9 cellular contexts compared by ENCODE assay signal in genomic region chr18:27184115-27185024, GRCh38. TPM values are rescaled to one million over a fixed set of nuclear protein-coding genes. Genes with fewer than 3 reads are reported as not detected.
DNase-seq lines count a peak whose midpoint lies in the region; ATAC-seq and TF ChIP-seq lines count a peak whose summit lies in the region.
"Had no signal": no experiment of that assay in that cellular context is flagged by ENCODE, and none has a peak within 500 bp of the region (broad histone marks: within the 10 kb centered on the region; RNA-seq: fewer than 3 reads in every experiment).

No MANE protein-coding gene starts in this region.

- H3K36me3 ChIP-seq in SK-N-SH (replicated peaks in 1 of 2; ENCODE audit: control insufficient read depth in 1 of 2, insufficient read depth in 2 of 2, low read length in 1 of 2) (no peaks in the 10 kb centered on the region), muscle layer of colon (ENCODE audit: insufficient read depth, low read length) (no peaks in the 10 kb centered on the region), colonic mucosa (no peaks in the 10 kb centered on the region)

- H4K20me1 ChIP-seq in SK-N-SH (ENCODE audit: insufficient read depth) = no peaks in the 10 kb centered on the region

- H3K4me1 ChIP-seq in SK-N-SH (ENCODE audit: control insufficient read depth in 1 of 2, insufficient read depth in 2 of 2, low read depth in 1 of 2, low read length in 1 of 2) = peaks cover 0 to 4% of the 10 kb centered on the region in 2 experiments; a peak in 1 of 4 replicates
- peaks cover 5% of the 10 kb centered on the region for H3K4me1 ChIP-seq in muscle layer of colon (ENCODE audit: insufficient read depth, low read length)
- no peaks in the 10 kb centered on the region for H3K4me1 ChIP-seq in colonic mucosa

- H3K9ac ChIP-seq in SK-N-SH (no peak overlapping the region), muscle layer of colon (ENCODE audit: low read length) (no peak overlapping the region), colonic mucosa (ENCODE audit: low read depth in 2 of 2, low read length in 2 of 2) (no peak overlapping the region)

- no peaks in the 10 kb centered on the region for H3K79me2 ChIP-seq in SK-N-SH (ENCODE audit: insufficient read depth)

- intact Hi-C loops in colonic mucosa (cut with DNase I) = no loop called here

- CTCF ChIA-PET in SK-N-SH (lab: Yijun Ruan, JAX) = interaction anchor here (0.8 to 1.6 kb wide), 3 partner anchors 17 to 371 kb away, joined by 3 to 4 read pairs (median 3); no protein-coding TSS in a partner anchor

- TF ChIP-seq RAD21 in SK-N-SH (IDR thresholded peaks at IDR 0.05; ENCODE audit: low read length) = no peak

- no peaks in the 10 kb centered on the region for H3K9me2 ChIP-seq in SK-N-SH

- H2AFZ ChIP-seq in SK-N-SH (ENCODE audit: low read depth) = no peak overlapping the region

- no peaks in the 10 kb centered on the region for H3K9me3 ChIP-seq in SK-N-SH
- H3K9me3 ChIP-seq in muscle layer of colon (ENCODE audit: low read length) = no peaks in the 10 kb centered on the region
- H3K9me3 ChIP-seq in colonic mucosa = no peaks in the 10 kb centered on the region

- TF ChIP-seq CTCF in SK-N-SH (IDR thresholded peaks at IDR 0.05) (no peak), epithelial cell of esophagus (IDR thresholded peaks at IDR 0.05; ENCODE audit: insufficient read depth, low read depth, low read length, missing control alignments) (no peak), colonic mucosa (IDR thresholded peaks at IDR 0.05) (no peak)

- H3K27ac ChIP-seq in SK-N-SH (ENCODE audit: low read depth in 2 of 2, low read length in 1 of 2) (no peak overlapping the region), muscle layer of colon (ENCODE audit: low read depth, low read length) (no peak overlapping the region), colonic mucosa (no peak overlapping the region)

- H3K4me3 ChIP-seq in SK-N-SH (ENCODE audit: low read depth in 2 of 2, low read length in 1 of 2) (peak overlapping the region in 1 of 2 experiments; percentile 39; a peak in 1 of 4 replicates), epithelial cell of esophagus (ENCODE audit: low read length) (peak overlapping the region; percentile 51), muscle layer of colon (ENCODE audit: low read depth in 1 of 2, low read length in 2 of 2) (peak overlapping the region; percentile 9 to 29), colonic mucosa (no peak overlapping the region)

- DNase-seq in SK-N-SH (peak; percentile 43), epithelial cell of esophagus (ENCODE audit: low read depth) (no peak), NCI-H1436 treated with DMSO at 0.1 percent for 48 hours (lab: John Stamatoyannopoulos, UW) (no peak), colonic mucosa (no peak)
- DNase-seq in activated T-cell treated with anti-CD3 and anti-CD28 coated beads, Interleukin-2, amount 50 U/mL, for 48 hours = no peak
- DNase-seq: NCI-H2029 had no signal

- TF ChIP-seq EP300 in SK-N-SH (IDR thresholded peaks at IDR 0.05; ENCODE audit: borderline replicate concordance in 1 of 2, low read depth in 1 of 2, low read length in 1 of 2) = no peak

- H3K27me3 ChIP-seq in SK-N-SH (ENCODE audit: insufficient read depth) = peaks cover 23% of the 10 kb centered on the region; the same call in 1 of the 2 replicates
- peaks cover 10 to 13% of the 10 kb centered on the region in 2 donors for H3K27me3 ChIP-seq in muscle layer of colon (ENCODE audit: control insufficient read depth in 1 of 2, insufficient read depth in 2 of 2, low read length in 2 of 2)
- H3K27me3 ChIP-seq in colonic mucosa = peaks cover 14% of the 10 kb centered on the region

- no peak for ATAC-seq in SK-N-SH treated with all-trans-retinoic acid at 6 μM for 48 hours
- no peak for ATAC-seq in HG03342 (IDR thresholded peaks at IDR 0.05; ENCODE audit: unreplicated experiment)

- POLR2A ChIA-PET in SK-N-SH (lab: Yijun Ruan, JAX) = interaction anchor here (0.5 to 0.6 kb wide), 2 partner anchors 44 to 289 kb away, joined by 3 to 6 read pairs; no protein-coding TSS in a partner anchor

- no peak overlapping the region for H3K4me2 ChIP-seq in SK-N-SH

- 24% methylated on average over 23 of the region's 33 CpGs for WGBS in SK-N-SH (ENCODE audit: low lambda C conversion rate)

- H3F3A ChIP-seq in SK-N-SH (replicated peaks; ENCODE audit: insufficient read depth) = no peaks in the 10 kb centered on the region

TF ChIP-seq in SK-N-SH, 30 proteins besides CTCF, POLR2A, EP300 and RAD21 (continues in another document):
- TF ChIP-seq POLR2AphosphoS5 (IDR thresholded peaks at IDR 0.05; ENCODE audit: low read depth, low read length) (no peak), MXI1 (IDR thresholded peaks at IDR 0.05; ENCODE audit: low read depth, low read length) (no peak), REST (IDR thresholded peaks at IDR 0.05; ENCODE audit: low read depth, low read length) (no peak), RFX5 (IDR thresholded peaks at IDR 0.05; ENCODE audit: low read length) (no peak), ELF1 (IDR thresholded peaks at IDR 0.05) (no peak), SIN3A (IDR thresholded peaks at IDR 0.05; ENCODE audit: borderline replicate concordance, low read depth, low read length) (no peak)

TF ChIP-seq in SK-N-SH treated with all-trans-retinoic acid at 6 μM for 48 hours, 23 proteins besides CTCF, POLR2A, EP300 and RAD21:
- TF ChIP-seq BACH2 (CRISPR knock-in tag; IDR thresholded peaks at IDR 0.05; ENCODE audit: borderline replicate concordance) = no peak
- TF ChIP-seq ZNF8 (CRISPR knock-in tag; IDR thresholded peaks at IDR 0.05) = no peak
- no peak for TF ChIP-seq POU6F1 (CRISPR knock-in tag; IDR thresholded peaks at IDR 0.05; ENCODE audit: borderline replicate concordance, low read depth)
- TF ChIP-seq ZFP3 (CRISPR knock-in tag; IDR thresholded peaks at IDR 0.05) = no peak
- TF ChIP-seq TSHZ2 (CRISPR knock-in tag; IDR thresholded peaks at IDR 0.05) = no peak
- TF ChIP-seq ZFP30 (CRISPR knock-in tag; IDR thresholded peaks at IDR 0.05) = no peak
- no peak for TF ChIP-seq TCF4 (CRISPR knock-in tag; IDR thresholded peaks at IDR 0.05; ENCODE audit: borderline replicate concordance)
- no peak for TF ChIP-seq ARNTL (CRISPR knock-in tag; IDR thresholded peaks at IDR 0.05; ENCODE audit: borderline replicate concordance, low read depth)
- no peak for TF ChIP-seq CSDC2 (CRISPR knock-in tag; IDR thresholded peaks at IDR 0.05)
- no peak for TF ChIP-seq ZNF70 (CRISPR knock-in tag; IDR thresholded peaks at IDR 0.05)

RNA-seq across cellular contexts. Expression of gene CHST9, which starts 0.7 kb away (rescaled TPM):
- not detected in 2 replicates for polyA plus RNA-seq in SK-N-SH (2012; rRNA removed)
- polyA plus RNA-seq in SK-N-SH (2012; cell fraction: cytosol; rRNA removed) = not detected in 2 replicates
- polyA plus RNA-seq in SK-N-SH (2012; cell fraction: nucleus; rRNA removed) = not detected in 2 replicates
- total RNA-seq in colonic mucosa = under 1 TPM; 0.05 to 0.32 TPM
